ENCODE assay signal across 2 cellular contexts in the genomic region with DNA sequence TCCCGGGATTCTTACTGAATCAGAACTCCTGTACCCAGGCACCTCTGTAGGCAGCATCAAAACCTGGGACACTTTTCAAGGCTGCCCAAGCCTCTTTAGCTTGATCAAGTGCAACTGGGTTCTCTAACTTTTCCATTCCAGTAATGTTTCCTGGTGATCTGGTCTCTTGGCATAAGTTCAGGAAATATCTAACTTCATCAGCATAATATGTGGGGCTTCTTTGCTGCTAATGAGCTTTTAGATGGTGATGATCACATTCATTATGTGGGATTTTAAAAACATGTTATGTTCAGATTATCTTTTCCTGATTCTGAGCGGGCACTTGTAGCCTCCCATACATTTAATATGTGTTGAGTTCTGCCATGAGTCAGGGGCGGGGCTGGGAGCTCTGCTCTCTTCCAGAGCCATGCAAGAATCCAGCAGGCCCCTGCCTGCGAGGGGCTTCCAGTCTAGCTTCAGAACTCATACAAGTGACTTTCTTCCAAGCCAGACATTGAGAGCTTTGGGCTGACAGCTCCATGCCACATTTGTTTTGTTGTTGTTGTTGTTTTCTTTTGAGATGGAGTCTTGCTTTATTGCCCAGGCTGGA.
TF ChIP-seq lines count a peak whose summit lies in the region.

No MANE protein-coding gene starts in this region.

TF ChIP-seq in IMR-90, 13 proteins besides CTCF, POLR2A, EP300 and RAD21:
- TF ChIP-seq CHD1 (IDR thresholded peaks at IDR 0.05; ENCODE audit: low read depth, low read length) (no peak), MAFK (IDR thresholded peaks at IDR 0.05; ENCODE audit: low read depth, low read length) (no peak), MXI1 (IDR thresholded peaks at IDR 0.05; ENCODE audit: borderline replicate concordance, low read depth, low read length) (no peak), NFE2L2 (IDR thresholded peaks at IDR 0.05; ENCODE audit: low read depth, low read length) (no peak), SMC3 (IDR thresholded peaks at IDR 0.05; ENCODE audit: low read depth, low read length) (no peak), BHLHE40 (IDR thresholded peaks at IDR 0.05; ENCODE audit: low read depth, low read length) (no peak), MAZ (IDR thresholded peaks at IDR 0.05; ENCODE audit: borderline replicate concordance, low read depth, low read length) (no peak), RCOR1 (IDR thresholded peaks at IDR 0.05; ENCODE audit: insufficient replicate concordance, low read length) (no peak), RFX5 (IDR thresholded peaks at IDR 0.05; ENCODE audit: low read depth, low read length) (no peak), FOS (IDR thresholded peaks at IDR 0.05; ENCODE audit: low read depth, low read length) (no peak), CEBPB (IDR thresholded peaks at IDR 0.05; ENCODE audit: low read depth, low read length) (no peak)
- TF ChIP-seq, protein P1, sequence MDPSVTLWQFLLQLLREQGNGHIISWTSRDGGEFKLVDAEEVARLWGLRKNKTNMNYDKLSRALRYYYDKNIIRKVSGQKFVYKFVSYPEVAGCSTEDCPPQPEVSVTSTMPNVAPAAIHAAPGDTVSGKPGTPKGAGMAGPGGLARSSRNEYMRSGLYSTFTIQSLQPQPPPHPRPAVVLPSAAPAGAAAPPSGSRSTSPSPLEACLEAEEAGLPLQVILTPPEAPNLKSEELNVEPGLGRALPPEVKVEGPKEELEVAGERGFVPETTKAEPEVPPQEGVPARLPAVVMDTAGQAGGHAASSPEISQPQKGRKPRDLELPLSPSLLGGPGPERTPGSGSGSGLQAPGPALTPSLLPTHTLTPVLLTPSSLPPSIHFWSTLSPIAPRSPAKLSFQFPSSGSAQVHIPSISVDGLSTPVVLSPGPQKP (IDR thresholded peaks at IDR 0.05; ENCODE audit: borderline replicate concordance, low read depth, low read length) = no peak
- TF ChIP-seq, protein P2, sequence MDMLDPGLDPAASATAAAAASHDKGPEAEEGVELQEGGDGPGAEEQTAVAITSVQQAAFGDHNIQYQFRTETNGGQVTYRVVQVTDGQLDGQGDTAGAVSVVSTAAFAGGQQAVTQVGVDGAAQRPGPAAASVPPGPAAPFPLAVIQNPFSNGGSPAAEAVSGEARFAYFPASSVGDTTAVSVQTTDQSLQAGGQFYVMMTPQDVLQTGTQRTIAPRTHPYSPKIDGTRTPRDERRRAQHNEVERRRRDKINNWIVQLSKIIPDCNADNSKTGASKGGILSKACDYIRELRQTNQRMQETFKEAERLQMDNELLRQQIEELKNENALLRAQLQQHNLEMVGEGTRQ (IDR thresholded peaks at IDR 0.05; ENCODE audit: low read depth, low read length) = no peak

TF ChIP-seq in H1, 55 proteins besides CTCF, POLR2A, EP300 and RAD21:
- TF ChIP-seq CREB1 (IDR thresholded peaks at IDR 0.05) = no peak
- no peak for TF ChIP-seq SP1 (IDR thresholded peaks at IDR 0.05; ENCODE audit: low read depth, low read length)
- TF ChIP-seq CBX5 (IDR thresholded peaks at IDR 0.05; ENCODE audit: low read depth, low read length) = no peak
